Comparison of ENCODE assay signal across 20 cellular contexts in genomic region chr6:16440656-16441212, GRCh38.
DNase-seq lines count a peak whose midpoint lies in the region; ATAC-seq and TF ChIP-seq lines count a peak whose summit lies in the region.
"Had no signal": no experiment of that assay in that cellular context is flagged by ENCODE, and none has a peak within 500 bp of the region (broad histone marks: within the 10 kb centered on the region; RNA-seq: fewer than 3 reads in every experiment).

No MANE protein-coding gene starts in this region.

- ATAC-seq in activated T-helper 17 cell treated with anti-CD3 and anti-CD28 coated beads, Interleukin-2, amount 50 U/mL, for 72 hours (replicated peaks): peak; percentile 52
- no peak for ATAC-seq in HG03432 (IDR thresholded peaks at IDR 0.05; ENCODE audit: unreplicated experiment)
- ATAC-seq: left colon, mucosa of descending colon had no signal

- H2AK5ac ChIP-seq in mesenchymal stem cell (ENCODE audit: low read length, severe bottlenecking): no peak overlapping the region

- no peak for TF ChIP-seq POLR2A in vagina (IDR thresholded peaks at IDR 0.05)

- H2BK120ac ChIP-seq in mesenchymal stem cell (ENCODE audit: low read depth, low read length): no peak overlapping the region

- TF ChIP-seq CTCF in tibial artery (IDR thresholded peaks at IDR 0.05) (no peak), vagina (IDR thresholded peaks at IDR 0.05) (no peak)

- peak overlapping the region in 1 of 2 experiments; percentile 9 for H3K23ac ChIP-seq in mesenchymal stem cell (ENCODE audit: low read length in 2 of 2)

- H3K27ac ChIP-seq in mesenchymal stem cell (ENCODE audit: low read length, poor library complexity, severe bottlenecking) (no peak overlapping the region), tibial artery (peak overlapping the region; percentile 62 to 71), vagina (no peak overlapping the region)
- H3K27ac ChIP-seq: stomach had no signal

- H3K36me3 ChIP-seq in mesenchymal stem cell (ENCODE audit: control insufficient read depth in 1 of 2, insufficient read depth in 2 of 2, low read depth in 1 of 2, low read length in 2 of 2): no peaks in the 10 kb centered on the region
- no peaks in the 10 kb centered on the region for H3K36me3 ChIP-seq in tibial artery
- no peaks in the 10 kb centered on the region for H3K36me3 ChIP-seq in vagina

- peaks cover 16% of the 10 kb centered on the region for H3K36me3 Mint-ChIP-seq in activated naive CD8-positive, alpha-beta T cell
- H3K36me3 Mint-ChIP-seq in activated naive CD8-positive, alpha-beta T cell treated with anti-CD3 and anti-CD28 coated beads for 36 hours: peaks cover 20% of the 10 kb centered on the region
- H3K36me3 Mint-ChIP-seq in activated T-helper 17 cell treated with anti-CD3 and anti-CD28 coated beads, Interleukin-2, amount 50 U/mL, for 72 hours (ENCODE audit: low read depth): peaks cover 49% of the 10 kb centered on the region

- 98% methylated on average over 5 of the region's 7 CpGs for WGBS in mesenchymal stem cell

- peaks cover 2% of the 10 kb centered on the region for H3K4me1 ChIP-seq in mesenchymal stem cell (ENCODE audit: control insufficient read depth, insufficient read depth, low read depth, low read length)
- H3K4me1 ChIP-seq in tibial artery: peaks cover 0 to 72% (median 21%) of the 10 kb centered on the region in 4 donors
- H3K4me1 ChIP-seq in vagina: peaks cover 18% of the 10 kb centered on the region

- H3K27me3 Mint-ChIP-seq in activated naive CD8-positive, alpha-beta T cell: no peaks in the 10 kb centered on the region
- H3K27me3 Mint-ChIP-seq in activated naive CD8-positive, alpha-beta T cell treated with anti-CD3 and anti-CD28 coated beads for 36 hours: no peaks in the 10 kb centered on the region
- no peaks in the 10 kb centered on the region for H3K27me3 Mint-ChIP-seq in activated T-helper 17 cell treated with anti-CD3 and anti-CD28 coated beads, Interleukin-2, amount 50 U/mL, for 72 hours
- H3K27me3 Mint-ChIP-seq: activated naive CD4-positive, alpha-beta T cell treated with anti-CD3 and anti-CD28 coated beads, Interleukin-2, amount 50 U/mL, for 24 hours had no signal

- no peak overlapping the region for H3K4me2 ChIP-seq in mesenchymal stem cell (ENCODE audit: low read length, poor library complexity, severe bottlenecking)

- peaks cover 57% of the 10 kb centered on the region for H3K4me1 Mint-ChIP-seq in activated naive CD8-positive, alpha-beta T cell (ENCODE audit: low read depth)
- H3K4me1 Mint-ChIP-seq in activated naive CD8-positive, alpha-beta T cell treated with anti-CD3 and anti-CD28 coated beads for 36 hours: peaks cover 33% of the 10 kb centered on the region
- H3K4me1 Mint-ChIP-seq in activated T-helper 17 cell treated with anti-CD3 and anti-CD28 coated beads, Interleukin-2, amount 50 U/mL, for 72 hours: peaks cover 42% of the 10 kb centered on the region
- H3K4me1 Mint-ChIP-seq: brain had no signal

- H2AFZ ChIP-seq in mesenchymal stem cell (ENCODE audit: low read depth, low read length): no peak overlapping the region

- H3K4me3 Mint-ChIP-seq in activated naive CD8-positive, alpha-beta T cell: no peak overlapping the region
- H3K4me3 Mint-ChIP-seq in activated naive CD8-positive, alpha-beta T cell treated with anti-CD3 and anti-CD28 coated beads for 36 hours: no peak overlapping the region
- peak overlapping the region; percentile 80 for H3K4me3 Mint-ChIP-seq in activated T-helper 17 cell treated with anti-CD3 and anti-CD28 coated beads, Interleukin-2, amount 50 U/mL, for 72 hours
- H3K4me3 Mint-ChIP-seq: activated naive CD4-positive, alpha-beta T cell treated with anti-CD3 and anti-CD28 coated beads, Interleukin-2, amount 50 U/mL, for 24 hours; brain had no signal

- H3K4me3 ChIP-seq in mesenchymal stem cell (ENCODE audit: insufficient read depth in 1 of 2, low read depth in 1 of 2, low read length in 2 of 2) (no peak overlapping the region), tibial artery (no peak overlapping the region), vagina (no peak overlapping the region)
- H3K4me3 ChIP-seq: mucosa of descending colon, stomach had no signal

- peak overlapping the region; percentile 28 for H4K8ac ChIP-seq in mesenchymal stem cell (ENCODE audit: low read length)

- DNase-seq in activated naive CD8-positive, alpha-beta T cell treated with anti-CD3 and anti-CD28 coated beads for 36 hours: no peak
- DNase-seq in mesenchymal stem cell: no peak
- no peak for DNase-seq in tibial artery
- DNase-seq in vagina (ENCODE audit: extremely low spot score in 2 of 2): no peak
- DNase-seq in activated effector memory CD4-positive, alpha-beta T cell treated with anti-CD3 and anti-CD28 coated beads, Interleukin-2, amount 50 U/mL, for 16 hours: no peak
- DNase-seq: dermis blood vessel endothelial cell; foreskin melanocyte; KG1; left colon; mucosa of descending colon; NCI-H187 treated with DMSO at 0.1 percent for 48 hours; NCI-H446 treated with DMSO at 0.1 percent for 48 hours; NK-92 treated with Interleukin-12 subunit alpha and Interleukin-12 subunit beta, amount 100 ng/mL, for 24 hours; RPMI8226; stomach had no signal

- H4K91ac ChIP-seq in mesenchymal stem cell (ENCODE audit: low read length): no peak overlapping the region

- peak overlapping the region; percentile 37 for H3K27ac Mint-ChIP-seq in activated naive CD8-positive, alpha-beta T cell
- H3K27ac Mint-ChIP-seq in activated naive CD8-positive, alpha-beta T cell treated with anti-CD3 and anti-CD28 coated beads for 36 hours: no peak overlapping the region
- peak overlapping the region; percentile 95 for H3K27ac Mint-ChIP-seq in activated T-helper 17 cell treated with anti-CD3 and anti-CD28 coated beads, Interleukin-2, amount 50 U/mL, for 72 hours
- H3K27ac Mint-ChIP-seq: brain had no signal

- H3K27me3 ChIP-seq in mesenchymal stem cell (ENCODE audit: control insufficient read depth in 1 of 2, insufficient read depth in 1 of 2, low read length in 2 of 2) (no peaks in the 10 kb centered on the region), tibial artery (no peaks in the 10 kb centered on the region), vagina (no peaks in the 10 kb centered on the region)
- H3K27me3 ChIP-seq: stomach had no signal

- H3K18ac ChIP-seq in mesenchymal stem cell (ENCODE audit: low read depth in 1 of 2, low read length in 2 of 2): no peak overlapping the region

- H3K14ac ChIP-seq in mesenchymal stem cell (ENCODE audit: low read length in 2 of 2): no peak overlapping the region

- no peaks in the 10 kb centered on the region for H3K9me3 Mint-ChIP-seq in activated naive CD8-positive, alpha-beta T cell (ENCODE audit: low read depth)
- no peaks in the 10 kb centered on the region for H3K9me3 Mint-ChIP-seq in activated naive CD8-positive, alpha-beta T cell treated with anti-CD3 and anti-CD28 coated beads for 36 hours
- no peaks in the 10 kb centered on the region for H3K9me3 Mint-ChIP-seq in activated T-helper 17 cell treated with anti-CD3 and anti-CD28 coated beads, Interleukin-2, amount 50 U/mL, for 72 hours

- peaks cover 8% of the 10 kb centered on the region for H3K79me1 ChIP-seq in mesenchymal stem cell (replicated peaks; ENCODE audit: low read length, poor library complexity, severe bottlenecking)

- H3K9me3 ChIP-seq in mesenchymal stem cell (ENCODE audit: control insufficient read depth, low read length) (no peaks in the 10 kb centered on the region), tibial artery (no peaks in the 10 kb centered on the region), vagina (no peaks in the 10 kb centered on the region)
- H3K9me3 ChIP-seq: mucosa of descending colon, stomach had no signal

- H3K9ac ChIP-seq in mesenchymal stem cell (ENCODE audit: low read length): no peak overlapping the region

- intact Hi-C loops in tibial artery (cut with DNase I; ENCODE audit: low total_unique reads): no loop called here
- intact Hi-C loops in vagina (cut with DNase I): no loop called here

- no peak overlapping the region for H2BK12ac ChIP-seq in mesenchymal stem cell (ENCODE audit: low read length in 2 of 2)

- no peak overlapping the region for H3K4ac ChIP-seq in mesenchymal stem cell (ENCODE audit: low read depth in 1 of 2, low read length in 2 of 2)

- H2BK5ac ChIP-seq in mesenchymal stem cell (ENCODE audit: low read depth, low read length, poor library complexity, severe bottlenecking): no peak overlapping the region

- H2BK15ac ChIP-seq in mesenchymal stem cell (ENCODE audit: low read depth, poor library complexity, severe bottlenecking): no peak overlapping the region

Comparison
In these comparisons a context has a peak if more than half of its experiments do, and no peak if none do; other contexts are left out.
1. H3K27ac ChIP-seq: peak in tibial artery (2 of 2); none in mesenchymal stem cell (single experiment) and vagina (single experiment).